Comparison of ENCODE assay signal across 19 cellular contexts in genomic region chr3:11375333-11376076, GRCh38.
"Had no signal": no experiment of that assay in that cellular context is flagged by ENCODE, and none has a peak within 500 bp of the region (broad histone marks: within the 10 kb centered on the region; RNA-seq: fewer than 3 reads in every experiment).

No MANE protein-coding gene starts in this region.

- H3K9me3 Mint-ChIP-seq: activated naive CD4-positive, alpha-beta T cell treated with anti-CD3 and anti-CD28 coated beads, Interleukin-2, amount 10 ng/mL, durations not matched to agents 7 days and 5 days; naive B cell; stimulated activated naive B cell treated with anti-CD40 and anti-IgM and Interleukin-4, amounts not matched to agents 10 μg/mL and 1 μg/mL and 100 μg/mL, for 72 hours; T-helper 2 cell treated with Interferon-gamma antibody and Interleukin-4, amounts not matched to agents 5 μg/mL and 100 μg/mL, for 36 hours had no signal

- H3K4me3 ChIP-seq: heart left ventricle, left lung, spleen, thoracic aorta, upper lobe of left lung had no signal

- H3K9me3 ChIP-seq: heart left ventricle, left lung, spleen, thoracic aorta, upper lobe of left lung had no signal

- H3K4me1 ChIP-seq: parathyroid adenoma had no signal

- H3K4me1 Mint-ChIP-seq: naive B cell; stimulated activated naive B cell treated with anti-CD40 and anti-IgM and Interleukin-4, amounts not matched to agents 10 μg/mL and 1 μg/mL and 100 μg/mL, for 72 hours had no signal

- ATAC-seq: activated CD4-positive, alpha-beta T cell treated with anti-CD3 and anti-CD28 coated beads for 36 hours; esophagus mucosa; heart left ventricle; left lung; sciatic nerve; stimulated activated naive B cell treated with anti-CD40 and anti-IgM and Interleukin-4, amounts not matched to agents 10 μg/mL and 1 μg/mL and 100 μg/mL, for 72 hours had no signal

- DNase-seq: activated CD4-positive, alpha-beta T cell treated with anti-CD3 and anti-CD28 coated beads for 36 hours; activated CD4-positive, alpha-beta T cell treated with anti-CD3 and anti-CD28 coated beads, Interleukin-2, amount 50 U/mL, for 48 hours; activated effector memory CD4-positive, alpha-beta T cell treated with Interleukin-2 at 50 U/mL for 16 hours; activated naive CD4-positive, alpha-beta T cell treated with anti-CD3 and anti-CD28 coated beads, Interleukin-2, amount 10 ng/mL, durations not matched to agents 7 days and 5 days; activated T-cell treated with anti-CD3 and anti-CD28 coated beads for 4 hours; cerebellar nuclear complex; effector CD4-positive, alpha-beta T cell; foreskin melanocyte; heart left ventricle; left lung; naive B cell; spleen; stimulated activated naive B cell treated with anti-CD40 and anti-IgM and Interleukin-4, amounts not matched to agents 10 μg/mL and 1 μg/mL and 100 μg/mL, for 72 hours; upper lobe of left lung had no signal

- H3K27ac Mint-ChIP-seq: activated CD4-positive, alpha-beta T cell treated with anti-CD3 and anti-CD28 coated beads for 36 hours; stimulated activated naive B cell treated with anti-CD40 and anti-IgM and Interleukin-4, amounts not matched to agents 10 μg/mL and 1 μg/mL and 100 μg/mL, for 72 hours; T-helper 2 cell treated with Interferon-gamma antibody and Interleukin-4, amounts not matched to agents 5 μg/mL and 100 μg/mL, for 36 hours had no signal

- H3K36me3 ChIP-seq: thoracic aorta had no signal

- H3K27me3 ChIP-seq: heart left ventricle, left lung, spleen, upper lobe of left lung had no signal

- H3K4me3 Mint-ChIP-seq: activated CD4-positive, alpha-beta T cell treated with anti-CD3 and anti-CD28 coated beads for 36 hours; activated naive CD4-positive, alpha-beta T cell treated with anti-CD3 and anti-CD28 coated beads, Interleukin-2, amount 10 ng/mL, durations not matched to agents 7 days and 5 days; naive B cell; stimulated activated naive B cell treated with anti-CD40 and anti-IgM and Interleukin-4, amounts not matched to agents 10 μg/mL and 1 μg/mL and 100 μg/mL, for 72 hours; T-helper 2 cell treated with Interferon-gamma antibody and Interleukin-4, amounts not matched to agents 5 μg/mL and 100 μg/mL, for 36 hours had no signal

- H3K27me3 Mint-ChIP-seq: activated CD4-positive, alpha-beta T cell treated with anti-CD3 and anti-CD28 coated beads for 36 hours; activated naive CD4-positive, alpha-beta T cell treated with anti-CD3 and anti-CD28 coated beads, Interleukin-2, amount 10 ng/mL, durations not matched to agents 7 days and 5 days; naive B cell; stimulated activated naive B cell treated with anti-CD40 and anti-IgM and Interleukin-4, amounts not matched to agents 10 μg/mL and 1 μg/mL and 100 μg/mL, for 72 hours had no signal

- H3K27ac ChIP-seq: heart left ventricle, left lung, parathyroid adenoma, spleen, upper lobe of left lung had no signal
